ENCODE assay signal across 29 cellular contexts in genomic region chr16:53769185-53769584, GRCh38.
DNase-seq lines count a peak whose midpoint lies in the region; ATAC-seq, FAIRE-seq and TF ChIP-seq lines count a peak whose summit lies in the region.
"Had no signal": no experiment of that assay in that cellular context is flagged by ENCODE, and none has a peak within 500 bp of the region (broad histone marks: within the 10 kb centered on the region; RNA-seq: fewer than 3 reads in every experiment).

No MANE protein-coding gene starts in this region.

- no peak for TF ChIP-seq CTCF in Loucy (conservative IDR thresholded peaks at IDR 0.05; ENCODE audit: low read length)
- TF ChIP-seq CTCF in astrocyte (IDR thresholded peaks at IDR 0.05; ENCODE audit: insufficient read depth, low read depth, low read length), result no peak
- TF ChIP-seq CTCF in left lung (IDR thresholded peaks at IDR 0.05), result no peak
- TF ChIP-seq CTCF in suprapubic skin (IDR thresholded peaks at IDR 0.05), result no peak

- no peak for TF ChIP-seq POLR2A in suprapubic skin (IDR thresholded peaks at IDR 0.05)

- 83% methylated on average over 4 of the region's 4 CpGs for WGBS in suprapubic skin

- H3K9ac ChIP-seq in Loucy (ENCODE audit: low read depth, low read length, poor library complexity, severe bottlenecking) (no peak overlapping the region), astrocyte (ENCODE audit: low read length) (peak overlapping the region; percentile 19)

- H3K36me3 ChIP-seq in Loucy (ENCODE audit: insufficient read depth, low read length), result no peaks in the 10 kb centered on the region
- H3K36me3 ChIP-seq in astrocyte (ENCODE audit: insufficient read depth, low read length), result no peaks in the 10 kb centered on the region
- H3K36me3 ChIP-seq in left lung, result no peaks in the 10 kb centered on the region
- no peaks in the 10 kb centered on the region for H3K36me3 ChIP-seq in suprapubic skin
- H3K36me3 ChIP-seq: esophagus muscularis mucosa, gastrocnemius medialis, spleen had no signal

- H3K27ac ChIP-seq in astrocyte (ENCODE audit: low read depth, low read length), result peak overlapping the region; percentile 34
- H3K27ac ChIP-seq in left lung, result peak overlapping the region; percentile 28 to 47
- H3K27ac ChIP-seq in suprapubic skin, result peak overlapping the region; percentile 64
- H3K27ac ChIP-seq: esophagus muscularis mucosa, gastrocnemius medialis, spleen had no signal

- peak overlapping the region; percentile 49 for H3K4me2 ChIP-seq in Loucy (ENCODE audit: low read depth, low read length, poor library complexity, severe bottlenecking)
- H3K4me2 ChIP-seq in astrocyte (ENCODE audit: low read length), result peak overlapping the region; percentile 77

- no peak for FAIRE-seq in astrocyte (lab: Jason Lieb, UNC)
- FAIRE-seq: D721Med, GM12892, H1 had no signal

- H3K9me3 Mint-ChIP-seq in astrocyte (ENCODE audit: unreplicated experiment), result no peaks in the 10 kb centered on the region
- H3K9me3 Mint-ChIP-seq: activated CD4-positive, alpha-beta memory T cell treated with anti-CD3 and anti-CD28 coated beads for 36 hours; activated naive CD4-positive, alpha-beta T cell treated with anti-CD3 and anti-CD28 coated beads, Interleukin-2, amount 50 U/mL, for 72 hours; activated T-helper 17 cell treated with anti-CD3 and anti-CD28 coated beads, Interleukin-2, amount 50 U/mL, for 72 hours; CD4-positive, alpha-beta T cell; effector memory CD8-positive, alpha-beta T cell; immature natural killer cell; natural killer cell had no signal

- H2AFZ ChIP-seq in Loucy (ENCODE audit: low read length) (no peak overlapping the region), astrocyte (ENCODE audit: low read depth, low read length) (no peak overlapping the region)

- H3K27me3 ChIP-seq in Loucy (ENCODE audit: insufficient read depth, low read length, poor library complexity, severe bottlenecking) (no peaks in the 10 kb centered on the region), astrocyte (ENCODE audit: insufficient read depth, low read length) (peaks cover 8% of the 10 kb centered on the region), left lung (no peaks in the 10 kb centered on the region), suprapubic skin (no peaks in the 10 kb centered on the region)
- H3K27me3 ChIP-seq: esophagus muscularis mucosa, gastrocnemius medialis, spleen had no signal

- no peaks in the 10 kb centered on the region for H4K20me1 ChIP-seq in Loucy (ENCODE audit: insufficient read depth, low read length, poor library complexity, severe bottlenecking)
- H4K20me1 ChIP-seq in astrocyte (ENCODE audit: insufficient read depth, low read length), result peaks cover 67% of the 10 kb centered on the region

- H3K4me1 ChIP-seq in Loucy (ENCODE audit: insufficient read depth, low read length, poor library complexity, severe bottlenecking) (peaks cover 63% of the 10 kb centered on the region), astrocyte (ENCODE audit: insufficient read depth, low read length) (peaks cover 48% of the 10 kb centered on the region), left lung (peaks cover 28 to 53% of the 10 kb centered on the region in 2 donors), suprapubic skin (peaks cover 69% of the 10 kb centered on the region)

- no peaks in the 10 kb centered on the region for H3K9me2 ChIP-seq in Loucy (replicated peaks; ENCODE audit: low read depth, low read length)

- ATAC-seq in left lung (no peak), GM18867 (IDR thresholded peaks at IDR 0.05; ENCODE audit: unreplicated experiment) (no peak)
- ATAC-seq: effector memory CD8-positive, alpha-beta T cell; gastrocnemius medialis; natural killer cell had no signal

- intact Hi-C loops in left lung (cut with DNase I), result no loop called here

- H3K9me3 ChIP-seq in Loucy (ENCODE audit: insufficient read depth, low read depth, low read length) (no peaks in the 10 kb centered on the region), astrocyte (ENCODE audit: insufficient read depth, low read depth, low read length) (no peaks in the 10 kb centered on the region), left lung (no peaks in the 10 kb centered on the region), suprapubic skin (no peaks in the 10 kb centered on the region)
- H3K9me3 ChIP-seq: esophagus muscularis mucosa, gastrocnemius medialis, spleen had no signal

- H3K27ac Mint-ChIP-seq in astrocyte (ENCODE audit: unreplicated experiment), result peak overlapping the region; percentile 63
- H3K27ac Mint-ChIP-seq: activated CD4-positive, alpha-beta memory T cell treated with anti-CD3 and anti-CD28 coated beads for 36 hours; activated naive CD4-positive, alpha-beta T cell treated with anti-CD3 and anti-CD28 coated beads, Interleukin-2, amount 50 U/mL, for 72 hours; activated T-helper 17 cell treated with anti-CD3 and anti-CD28 coated beads, Interleukin-2, amount 50 U/mL, for 72 hours; CD4-positive, alpha-beta T cell; effector memory CD8-positive, alpha-beta T cell; immature natural killer cell; natural killer cell had no signal

- peaks cover 60% of the 10 kb centered on the region for H3K79me2 ChIP-seq in Loucy (ENCODE audit: insufficient read depth, low read length)
- peaks cover 29% of the 10 kb centered on the region for H3K79me2 ChIP-seq in astrocyte (ENCODE audit: insufficient read depth, low read length)

- H3K36me3 Mint-ChIP-seq in astrocyte (ENCODE audit: low read depth, unreplicated experiment), result no peaks in the 10 kb centered on the region
- H3K36me3 Mint-ChIP-seq: activated CD4-positive, alpha-beta memory T cell treated with anti-CD3 and anti-CD28 coated beads for 36 hours; activated naive CD4-positive, alpha-beta T cell treated with anti-CD3 and anti-CD28 coated beads, Interleukin-2, amount 50 U/mL, for 72 hours; immature natural killer cell; natural killer cell had no signal

- H3F3A ChIP-seq in Loucy (ENCODE audit: low read depth), result no peaks in the 10 kb centered on the region

- H3K4me1 Mint-ChIP-seq in astrocyte (ENCODE audit: low read depth, unreplicated experiment), result peaks cover 21% of the 10 kb centered on the region

- no peak overlapping the region for H3K4me3 Mint-ChIP-seq in astrocyte (ENCODE audit: unreplicated experiment)
- H3K4me3 Mint-ChIP-seq: activated CD4-positive, alpha-beta memory T cell treated with anti-CD3 and anti-CD28 coated beads for 36 hours; activated T-helper 17 cell treated with anti-CD3 and anti-CD28 coated beads, Interleukin-2, amount 50 U/mL, for 72 hours; CD4-positive, alpha-beta T cell; effector memory CD8-positive, alpha-beta T cell; immature natural killer cell; natural killer cell had no signal

- H3K27me3 Mint-ChIP-seq in astrocyte (ENCODE audit: low read depth, unreplicated experiment), result no peaks in the 10 kb centered on the region
- H3K27me3 Mint-ChIP-seq: activated CD4-positive, alpha-beta memory T cell treated with anti-CD3 and anti-CD28 coated beads for 36 hours; activated T-helper 17 cell treated with anti-CD3 and anti-CD28 coated beads, Interleukin-2, amount 50 U/mL, for 72 hours; CD4-positive, alpha-beta T cell; effector memory CD8-positive, alpha-beta T cell had no signal

- no peak for TF ChIP-seq EP300 in suprapubic skin (IDR thresholded peaks at IDR 0.05)

- DNase-seq in astrocyte (ENCODE audit: low read depth) (no peak), left lung (no peak), suprapubic skin (ENCODE audit: low spot score in 2 of 2) (no peak), NCI-H2107 (lab: John Stamatoyannopoulos, UW) (no peak)
- no peak for DNase-seq in stimulated activated CD4-positive, alpha-beta T cell treated with anti-CD3 and anti-CD28 coated beads, Interleukin-1b, Interleukin-23, amount 100 ng/mL, for 48 hours
- DNase-seq: activated CD8-positive, alpha-beta memory T cell treated with anti-CD3 and anti-CD28 coated beads, Interleukin-2, amount 50 U/mL, for 4 hours; anterior cingulate cortex; CD4-positive, alpha-beta T cell; cortex of kidney; effector memory CD8-positive, alpha-beta T cell; gastrocnemius medialis; hippocampal formation; immature natural killer cell; midbrain; natural killer cell; NCI-H1105; NCI-H1930; NCI-H526 treated with DMSO at 0.1 percent for 48 hours; spleen; stimulated activated CD4-positive, alpha-beta T cell treated with anti-CD3 and anti-CD28 coated beads, Interleukin-2, amount 100 ng/mL, for 48 hours had no signal

- no peak overlapping the region for H3K4me3 ChIP-seq in Loucy (ENCODE audit: low read length, poor library complexity, severe bottlenecking)
- H3K4me3 ChIP-seq in astrocyte (ENCODE audit: insufficient read depth, low read depth, low read length), result no peak overlapping the region
- H3K4me3 ChIP-seq in left lung, result no peak overlapping the region
- no peak overlapping the region for H3K4me3 ChIP-seq in suprapubic skin
- H3K4me3 ChIP-seq: esophagus muscularis mucosa, gastrocnemius medialis, spleen had no signal
